In genomic region chr14:72868500-72868899, GRCh38 we compare ENCODE assay signal across 24 cellular contexts. TPM values are rescaled to one million over a fixed set of nuclear protein-coding genes. Genes with fewer than 3 reads are reported as not detected.
"Had no signal": no experiment of that assay in that cellular context is flagged by ENCODE, and none has a peak within 500 bp of the region (broad histone marks: within the 10 kb centered on the region; RNA-seq: fewer than 3 reads in every experiment).

No MANE protein-coding gene starts in this region.

- H3K4me3 ChIP-seq: K562, SJCRH30 had no signal

- H3K9me3 ChIP-seq: SJCRH30 had no signal

- H3K4me3 Mint-ChIP-seq: IgD-negative memory B cell had no signal

- H3K27me3 ChIP-seq: SJCRH30 had no signal

- H3K27me3 Mint-ChIP-seq: IgD-negative memory B cell had no signal

- DNase-seq: Kasumi-1, MM.1S, NCI-H1092 treated with DMSO at 0.1 percent for 48 hours, NCI-H1436, NCI-H187, NCI-H2029, NCI-H2081 treated with DMSO at 0.1 percent for 48 hours, NCI-H2171, NCI-H226, NCI-H446, NCI-H510A, NCI-H524 treated with DMSO at 0.1 percent for 48 hours, NCI-H69, NCI-H774, RPMI8226, SHP77 treated with DMSO at 0.1 percent for 48 hours, SJCRH30 had no signal

- FAIRE-seq: K562, RCC 7860 had no signal

- H3K4me1 ChIP-seq: SJCRH30 had no signal

- ATAC-seq: SK-N-SH treated with all-trans-retinoic acid at 6 μM for 48 hours had no signal

- H3K36me3 ChIP-seq: SJCRH30 had no signal

- H3K27ac ChIP-seq: HL-60, KMS-11, SJCRH30 had no signal

RNA-seq across cellular contexts. Expression of gene DPF3, which starts 25.4 kb away (rescaled TPM):
- total RNA-seq: HT-29 had no signal
